34 cellular contexts compared by ENCODE assay signal in the genomic region with DNA sequence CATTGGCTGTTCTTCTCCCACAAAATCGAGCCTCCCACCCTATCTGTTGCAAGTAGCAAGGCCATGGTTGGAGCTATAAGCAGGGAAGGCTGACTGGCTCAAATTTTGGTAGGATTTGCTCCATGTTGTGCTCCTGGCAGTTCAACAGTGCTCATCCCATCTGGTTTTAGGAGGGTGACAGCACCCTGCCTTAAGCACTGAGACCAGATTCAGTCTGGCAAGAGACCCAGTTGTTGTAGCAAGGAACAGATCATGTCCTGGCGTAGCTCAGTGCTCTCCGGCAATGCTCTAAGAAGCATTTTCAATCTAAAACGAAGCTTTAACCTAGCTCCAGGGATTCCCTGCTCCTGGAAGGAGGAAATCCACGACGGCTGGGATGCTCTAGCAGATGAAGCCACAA.
A peak's percentile ranks its signal among the peaks of the same experiment; 100 is the strongest.
DNase-seq lines count a peak whose midpoint lies in the region; ATAC-seq and FAIRE-seq lines count a peak whose summit lies in the region.
"Had no signal": no experiment of that assay in that cellular context is flagged by ENCODE, and none has a peak within 500 bp of the region (broad histone marks: within the 10 kb centered on the region; RNA-seq: fewer than 3 reads in every experiment).

No MANE protein-coding gene starts in this region.

- POLR2A ChIA-PET in activated CD4-positive, alpha-beta memory T cell treated with anti-CD3 and anti-CD28 coated beads, Interleukin-2, amount 10 ng/mL, durations not matched to agents 7 days and 5 days (lab: Charles Lee), result interaction anchor here (1.7 kb wide), 1 partner anchor 13 kb away, joined by 3 read pairs; no protein-coding TSS in a partner anchor

- FAIRE-seq in urothelium cell line (lab: Jason Lieb, UNC), result no peak
- FAIRE-seq: endometrium, HTR-8/SVneo, keratinocyte had no signal

- CTCF ChIA-PET in activated CD4-positive, alpha-beta memory T cell treated with anti-CD3 and anti-CD28 coated beads, Interleukin-2, amount 10 ng/mL, durations not matched to agents 7 days and 5 days (lab: Charles Lee), result no interaction called here

- H3K27me3 ChIP-seq in CD4-positive, CD25-positive, alpha-beta regulatory T cell (ENCODE audit: control insufficient read depth, insufficient read depth, low read length), result no peaks in the 10 kb centered on the region
- H3K27me3 ChIP-seq: BLaER1 treated with 17β-estradiol and CSF1 and Interleukin-3, amounts not matched to agents 10 nM and 100 nM; cardiac muscle cell; esophagus squamous epithelium; foreskin keratinocyte; heart left ventricle; upper lobe of left lung had no signal

- peaks cover 60% of the 10 kb centered on the region for H3K36me3 Mint-ChIP-seq in T-helper 1 cell treated with Interleukin-12 subunit alpha and Interleukin-12 subunit beta and Interleukin-4 antibody, amounts not matched to agents 30 μg/mL and 1 μg/mL, for 36 hours (ENCODE audit: low read depth)
- H3K36me3 Mint-ChIP-seq in CD4-positive, CD25-positive, alpha-beta regulatory T cell, result peaks cover 62% of the 10 kb centered on the region
- peaks cover 81% of the 10 kb centered on the region for H3K36me3 Mint-ChIP-seq in activated CD4-positive, alpha-beta memory T cell treated with anti-CD3 and anti-CD28 coated beads, Interleukin-2, amount 10 ng/mL, durations not matched to agents 7 days and 5 days (ENCODE audit: low read depth)

- H3K9me3 Mint-ChIP-seq in T-helper 1 cell treated with Interleukin-12 subunit alpha and Interleukin-12 subunit beta and Interleukin-4 antibody, amounts not matched to agents 30 μg/mL and 1 μg/mL, for 36 hours, result no peaks in the 10 kb centered on the region
- H3K9me3 Mint-ChIP-seq in CD4-positive, CD25-positive, alpha-beta regulatory T cell, result no peaks in the 10 kb centered on the region
- no peaks in the 10 kb centered on the region for H3K9me3 Mint-ChIP-seq in activated CD4-positive, alpha-beta memory T cell treated with anti-CD3 and anti-CD28 coated beads, Interleukin-2, amount 10 ng/mL, durations not matched to agents 7 days and 5 days

- H3K4me3 Mint-ChIP-seq in T-helper 1 cell treated with Interleukin-12 subunit alpha and Interleukin-12 subunit beta and Interleukin-4 antibody, amounts not matched to agents 30 μg/mL and 1 μg/mL, for 36 hours, result no peak overlapping the region
- H3K4me3 Mint-ChIP-seq in CD4-positive, CD25-positive, alpha-beta regulatory T cell, result no peak overlapping the region
- H3K4me3 Mint-ChIP-seq in activated CD4-positive, alpha-beta memory T cell treated with anti-CD3 and anti-CD28 coated beads, Interleukin-2, amount 10 ng/mL, durations not matched to agents 7 days and 5 days, result no peak overlapping the region

- no peaks in the 10 kb centered on the region for H3K9me3 ChIP-seq in CD4-positive, CD25-positive, alpha-beta regulatory T cell (ENCODE audit: control insufficient read depth in 2 of 2, low read length in 2 of 2)
- H3K9me3 ChIP-seq: BLaER1 treated with 17β-estradiol and CSF1 and Interleukin-3, amounts not matched to agents 10 nM and 100 nM; esophagus squamous epithelium; heart left ventricle; upper lobe of left lung had no signal

- H3K4me1 Mint-ChIP-seq in T-helper 1 cell treated with Interleukin-12 subunit alpha and Interleukin-12 subunit beta and Interleukin-4 antibody, amounts not matched to agents 30 μg/mL and 1 μg/mL, for 36 hours (ENCODE audit: low read depth), result peaks cover 21% of the 10 kb centered on the region
- H3K4me1 Mint-ChIP-seq in CD4-positive, CD25-positive, alpha-beta regulatory T cell, result peaks cover 8 to 27% (median 19%) of the 10 kb centered on the region in 4 donors
- H3K4me1 Mint-ChIP-seq in activated CD4-positive, alpha-beta memory T cell treated with anti-CD3 and anti-CD28 coated beads, Interleukin-2, amount 10 ng/mL, durations not matched to agents 7 days and 5 days, result peaks cover 14% of the 10 kb centered on the region

- H3K27me3 Mint-ChIP-seq in T-helper 1 cell treated with Interleukin-12 subunit alpha and Interleukin-12 subunit beta and Interleukin-4 antibody, amounts not matched to agents 30 μg/mL and 1 μg/mL, for 36 hours (ENCODE audit: low read depth), result no peaks in the 10 kb centered on the region
- H3K27me3 Mint-ChIP-seq in CD4-positive, CD25-positive, alpha-beta regulatory T cell, result no peaks in the 10 kb centered on the region
- H3K27me3 Mint-ChIP-seq in activated CD4-positive, alpha-beta memory T cell treated with anti-CD3 and anti-CD28 coated beads, Interleukin-2, amount 10 ng/mL, durations not matched to agents 7 days and 5 days, result no peaks in the 10 kb centered on the region

- DNase-seq in T-helper 1 cell (no peak), cerebellar cortex (ENCODE audit: low spot score) (peak; percentile 73), DMS 273 (lab: John Stamatoyannopoulos, UW; ENCODE audit: unreplicated experiment) (no peak), urothelium cell line (ENCODE audit: low spot score) (no peak)
- no peak for DNase-seq in CD4-positive, CD25-positive, alpha-beta regulatory T cell
- no peak for DNase-seq in activated CD4-positive, alpha-beta memory T cell treated with anti-CD3 and anti-CD28 coated beads, Interleukin-2, amount 10 ng/mL, durations not matched to agents 7 days and 5 days
- DNase-seq: activated CD4-positive, alpha-beta T cell treated with anti-CD3 and anti-CD28 coated beads for 48 hours; activated gamma-delta T cell; aorta; Calu3; esophagus squamous epithelium; foreskin keratinocyte; GOT3; heart left ventricle; left ventricle myocardium superior; mesendoderm; NCI-H1048; NCI-H1694; NCI-H446 treated with DMSO at 0.1 percent for 48 hours; NCI-H774; Right ventricle myocardium superior; upper lobe of left lung; WERI-Rb-1 had no signal

- ATAC-seq in CD4-positive, CD25-positive, alpha-beta regulatory T cell (ENCODE audit: low read depth in 2 of 2), result no peak
- no peak for ATAC-seq in HG03432 (IDR thresholded peaks at IDR 0.05; ENCODE audit: unreplicated experiment)
- ATAC-seq: foreskin keratinocyte, left ventricle myocardium superior, Panc1, SK-N-SH treated with all-trans-retinoic acid at 6 μM for 48 hours had no signal

- H3K27ac Mint-ChIP-seq in T-helper 1 cell treated with Interleukin-12 subunit alpha and Interleukin-12 subunit beta and Interleukin-4 antibody, amounts not matched to agents 30 μg/mL and 1 μg/mL, for 36 hours, result peak overlapping the region; percentile 56
- H3K27ac Mint-ChIP-seq in CD4-positive, CD25-positive, alpha-beta regulatory T cell, result peak overlapping the region in 2 of 3 donors; percentile 31 to 52
- peak overlapping the region; percentile 25 for H3K27ac Mint-ChIP-seq in activated CD4-positive, alpha-beta memory T cell treated with anti-CD3 and anti-CD28 coated beads, Interleukin-2, amount 10 ng/mL, durations not matched to agents 7 days and 5 days

- H3K4me1 ChIP-seq in CD4-positive, CD25-positive, alpha-beta regulatory T cell (ENCODE audit: control insufficient read depth, insufficient read depth, low read length, poor library complexity, severe bottlenecking), result no peaks in the 10 kb centered on the region
- H3K4me1 ChIP-seq: esophagus squamous epithelium, foreskin keratinocyte, upper lobe of left lung had no signal

- H3K27ac ChIP-seq in CD4-positive, CD25-positive, alpha-beta regulatory T cell (ENCODE audit: insufficient read depth, low read length, poor library complexity, severe bottlenecking), result no peak overlapping the region
- H3K27ac ChIP-seq: 22Rv1; BLaER1 treated with 17β-estradiol and CSF1 and Interleukin-3, amounts not matched to agents 10 nM and 100 nM; cardiac muscle cell; esophagus squamous epithelium; foreskin keratinocyte; heart left ventricle; skin epidermis; upper lobe of left lung; WERI-Rb-1 had no signal

- H3K36me3 ChIP-seq in CD4-positive, CD25-positive, alpha-beta regulatory T cell (ENCODE audit: control insufficient read depth, insufficient read depth, low read length), result peaks cover 94% of the 10 kb centered on the region

- H3K4me3 ChIP-seq in CD4-positive, CD25-positive, alpha-beta regulatory T cell (ENCODE audit: low read depth, low read length), result no peak overlapping the region
- H3K4me3 ChIP-seq: BLaER1 treated with 17β-estradiol and CSF1 and Interleukin-3, amounts not matched to agents 10 nM and 100 nM; cardiac muscle cell; esophagus squamous epithelium; heart left ventricle; skin epidermis; upper lobe of left lung had no signal
